In the genomic region with DNA sequence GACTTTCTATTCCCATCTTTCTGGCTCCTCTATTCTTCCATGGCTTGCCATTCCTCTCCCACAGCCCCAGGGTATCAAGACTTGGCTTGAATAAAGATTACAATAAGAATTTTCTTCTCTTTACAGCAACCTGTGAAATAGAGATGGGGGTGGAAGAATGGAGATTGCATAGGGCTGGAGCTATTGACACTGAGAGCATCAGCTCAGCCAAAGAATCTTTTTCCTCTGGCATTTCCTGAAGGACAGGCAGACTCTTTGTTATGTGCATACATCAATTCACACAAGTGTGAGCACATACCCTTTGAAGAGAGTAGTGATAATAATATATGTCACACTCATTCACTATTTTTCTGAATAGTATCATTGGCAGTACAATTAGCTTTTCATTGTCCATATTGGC, we compare ENCODE assay signal across 21 cellular contexts. TPM values are rescaled to one million over a fixed set of nuclear protein-coding genes. Genes with fewer than 3 reads are reported as not detected.
A peak's percentile ranks its signal among the peaks of the same experiment; 100 is the strongest.
DNase-seq lines count a peak whose midpoint lies in the region; ATAC-seq and TF ChIP-seq lines count a peak whose summit lies in the region.
"Had no signal": no experiment of that assay in that cellular context is flagged by ENCODE, and none has a peak within 500 bp of the region (broad histone marks: within the 10 kb centered on the region; RNA-seq: fewer than 3 reads in every experiment).

No MANE protein-coding gene starts in this region.

- H3K36me3 ChIP-seq in mesendoderm (ENCODE audit: control insufficient read depth, insufficient read depth, low read length) (no peaks in the 10 kb centered on the region), mucosa of descending colon (ENCODE audit: low read depth) (no peaks in the 10 kb centered on the region)
- H3K36me3 ChIP-seq: BLaER1 had no signal

- no peaks in the 10 kb centered on the region for H3K9me3 ChIP-seq in mucosa of descending colon
- H3K9me3 ChIP-seq: BLaER1 had no signal

- no peak overlapping the region for H3K9ac ChIP-seq in mesendoderm (ENCODE audit: low read length)
- H3K9ac ChIP-seq: BLaER1, GM23248, KMS-11 had no signal

- H3K36me3 Mint-ChIP-seq in WTC11: no peaks in the 10 kb centered on the region
- H3K36me3 Mint-ChIP-seq: CD14-positive monocyte had no signal

- no peaks in the 10 kb centered on the region for H3K27me3 ChIP-seq in HL-60 (ENCODE audit: insufficient read depth, poor library complexity, severe bottlenecking)
- no peaks in the 10 kb centered on the region for H3K27me3 ChIP-seq in mesendoderm (ENCODE audit: insufficient read depth, low read length, poor library complexity)
- H3K27me3 ChIP-seq: BLaER1 had no signal

- ATAC-seq in WTC11: 0 out of 2 replicates have a peak, but pooled peaks have one; percentile 10
- ATAC-seq in HG03439 (IDR thresholded peaks at IDR 0.05; ENCODE audit: unreplicated experiment): no peak
- ATAC-seq in mucosa of descending colon: no peak
- ATAC-seq: HCT116 had no signal

- H3K27ac ChIP-seq in HL-60 (replicated peaks) (peak overlapping the region; percentile 79), mesendoderm (ENCODE audit: low read depth, low read length) (peak overlapping the region; percentile 46)
- H3K27ac ChIP-seq: BLaER1, GM23248, KMS-11 had no signal

- H3K79me2 ChIP-seq in mesendoderm (ENCODE audit: control insufficient read depth, insufficient read depth, low read length): no peaks in the 10 kb centered on the region

- no peak overlapping the region for H3K23ac ChIP-seq in mesendoderm (ENCODE audit: low read length)

- H3K9me3 Mint-ChIP-seq in WTC11: no peaks in the 10 kb centered on the region
- H3K9me3 Mint-ChIP-seq: HFFc6 had no signal

- H2BK15ac ChIP-seq in mesendoderm (replicated peaks; ENCODE audit: low read depth): no peak overlapping the region

- H3K4me3 Mint-ChIP-seq in WTC11: no peak overlapping the region
- H3K4me3 Mint-ChIP-seq: CD14-positive monocyte; CD4-positive, alpha-beta memory T cell; HFFc6 had no signal

- H3K27me3 Mint-ChIP-seq in WTC11 (ENCODE audit: low read depth): no peaks in the 10 kb centered on the region; the same call in 1 of the 2 replicates

- no peak overlapping the region for H4K8ac ChIP-seq in mesendoderm (ENCODE audit: low read depth, low read length)

- H4K5ac ChIP-seq in mesendoderm (ENCODE audit: low read length): no peak overlapping the region

- H2BK5ac ChIP-seq in mesendoderm (ENCODE audit: low read length): no peak overlapping the region

- no peak overlapping the region for H3K4me3 ChIP-seq in HL-60 (replicated peaks; ENCODE audit: insufficient read depth, low read length)
- H3K4me3 ChIP-seq in mesendoderm (ENCODE audit: low read length): no peak overlapping the region
- no peak overlapping the region for H3K4me3 ChIP-seq in mucosa of descending colon
- H3K4me3 ChIP-seq: BLaER1, GM23248 had no signal

- CTCF ChIA-PET in WTC11 (lab: Charles Lee): interaction anchor here (0.7 to 2.6 kb wide), 4 partner anchors 23 to 95 kb away, joined by 3 to 9 read pairs (median 4); no protein-coding TSS in a partner anchor

- no peaks in the 10 kb centered on the region for H3K79me1 ChIP-seq in mesendoderm (ENCODE audit: low read length)

- H2BK120ac ChIP-seq in mesendoderm (ENCODE audit: low read depth, low read length): no peak overlapping the region

- peaks cover 69% of the 10 kb centered on the region for H3K4me1 Mint-ChIP-seq in WTC11

- no peak overlapping the region for H3K4me2 ChIP-seq in mesendoderm (ENCODE audit: low read length)
- H3K4me2 ChIP-seq: BLaER1, KMS-11 had no signal

- no peak overlapping the region for H2AK5ac ChIP-seq in mesendoderm (ENCODE audit: low read length)

- POLR2A ChIA-PET in WTC11 (lab: Charles Lee): no interaction called here

- H3K18ac ChIP-seq in mesendoderm (ENCODE audit: low read length): no peak overlapping the region

- H3K56ac ChIP-seq in mesendoderm (ENCODE audit: low read length): no peak overlapping the region

- peak overlapping the region; percentile 0; the same call in 1 of the 2 replicates for H3K27ac Mint-ChIP-seq in WTC11
- H3K27ac Mint-ChIP-seq: CD14-positive monocyte; CD4-positive, alpha-beta memory T cell; HFFc6 had no signal

- TF ChIP-seq CTCF in HL-60 (IDR thresholded peaks at IDR 0.05; ENCODE audit: insufficient read depth, low read length) (no peak), WTC11 (IDR thresholded peaks at IDR 0.05) (no peak), mucosa of descending colon (IDR thresholded peaks at IDR 0.05) (no peak)

- peaks cover 5% of the 10 kb centered on the region for H3K4me1 ChIP-seq in mesendoderm (ENCODE audit: control insufficient read depth, low read depth, low read length)
- H3K4me1 ChIP-seq in mucosa of descending colon (ENCODE audit: low read depth): no peaks in the 10 kb centered on the region
- H3K4me1 ChIP-seq: BLaER1 had no signal

- no peak overlapping the region for H3K4ac ChIP-seq in mesendoderm (ENCODE audit: low read depth, low read length)

- no peak for DNase-seq in HL-60 (ENCODE audit: low read depth in 1 of 2, low spot score in 1 of 2)
- no peak for DNase-seq in WTC11 (ENCODE audit: low spot score)
- DNase-seq in mesendoderm: peak; percentile 63
- no peak for DNase-seq in stimulated activated naive CD4-positive, alpha-beta T cell (lab: John Stamatoyannopoulos, UW)
- no peak for DNase-seq in mucosa of descending colon
- DNase-seq: 8988T; CD4-positive, alpha-beta memory T cell; DMS153; DMS79; GDM1; GM23248; H7; HFFc6 had no signal

- intact Hi-C loops in mucosa of descending colon (cut with DNase I, micrococcal nuclease): no loop called here

TF ChIP-seq in WTC11, 78 proteins besides CTCF, POLR2A, EP300 and RAD21:
- TF ChIP-seq USF1 (CRISPR knock-in tag; IDR thresholded peaks at IDR 0.05): no peak
- no peak for TF ChIP-seq GRHL2 (CRISPR knock-in tag; IDR thresholded peaks at IDR 0.05; ENCODE audit: insufficient replicate concordance, severe bottlenecking)
- TF ChIP-seq ZBTB43 (CRISPR knock-in tag; IDR thresholded peaks at IDR 0.05): peak; percentile 72; the same call in 1 of the 2 replicates
- no peak for TF ChIP-seq ZNF263 (CRISPR knock-in tag; IDR thresholded peaks at IDR 0.05; ENCODE audit: low read depth)
- TF ChIP-seq, protein P1, sequence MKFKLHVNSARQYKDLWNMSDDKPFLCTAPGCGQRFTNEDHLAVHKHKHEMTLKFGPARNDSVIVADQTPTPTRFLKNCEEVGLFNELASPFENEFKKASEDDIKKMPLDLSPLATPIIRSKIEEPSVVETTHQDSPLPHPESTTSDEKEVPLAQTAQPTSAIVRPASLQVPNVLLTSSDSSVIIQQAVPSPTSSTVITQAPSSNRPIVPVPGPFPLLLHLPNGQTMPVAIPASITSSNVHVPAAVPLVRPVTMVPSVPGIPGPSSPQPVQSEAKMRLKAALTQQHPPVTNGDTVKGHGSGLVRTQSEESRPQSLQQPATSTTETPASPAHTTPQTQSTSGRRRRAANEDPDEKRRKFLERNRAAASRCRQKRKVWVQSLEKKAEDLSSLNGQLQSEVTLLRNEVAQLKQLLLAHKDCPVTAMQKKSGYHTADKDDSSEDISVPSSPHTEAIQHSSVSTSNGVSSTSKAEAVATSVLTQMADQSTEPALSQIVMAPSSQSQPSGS (CRISPR knock-in tag; IDR thresholded peaks at IDR 0.05; ENCODE audit: borderline replicate concordance, low read depth): no peak
- no peak for TF ChIP-seq IRF2 (CRISPR knock-in tag; IDR thresholded peaks at IDR 0.05; ENCODE audit: borderline replicate concordance, low read depth)

RNA-seq across cellular contexts. Expression of gene RNASE11, which starts 4.7 kb away (rescaled TPM):
- not detected in 3 replicates for total RNA-seq in WTC11 (2021)
- not detected for polyA plus RNA-seq in mesendoderm (2013, experiment 1 of 2)
- polyA plus RNA-seq in mesendoderm (2013, experiment 2 of 2): not detected
- total RNA-seq in mucosa of descending colon: not detected
- total RNA-seq: A673; CD4-positive, alpha-beta memory T cell; GM23248; H7; HFFc6 had no signal
- polyA plus RNA-seq: AG04450; CD14-positive monocyte; CD4-positive, alpha-beta memory T cell; GM23248 had no signal

RNA-seq across cellular contexts. Expression of gene RNASE12, which starts 8.0 kb away (rescaled TPM):
- not detected in 3 replicates for total RNA-seq in WTC11 (2021)
- not detected for polyA plus RNA-seq in mesendoderm (2013, experiment 1 of 2)
- not detected for polyA plus RNA-seq in mesendoderm (2013, experiment 2 of 2)
- not detected for total RNA-seq in mucosa of descending colon
- total RNA-seq: A673; CD4-positive, alpha-beta memory T cell; Daoy; GM23248; H7; HFFc6 had no signal
- polyA plus RNA-seq: AG04450; CD14-positive monocyte; CD4-positive, alpha-beta memory T cell; GM23248 had no signal

RNA-seq across cellular contexts. Expression of gene RNASE9, which starts 22.3 kb away (rescaled TPM):
- total RNA-seq in WTC11 (2021) (0.14 TPM in 1 of 3 replicates, not detected in the others), mucosa of descending colon (not detected)
- 0.04 TPM for polyA plus RNA-seq in mesendoderm (2013, experiment 1 of 2)
- not detected for polyA plus RNA-seq in mesendoderm (2013, experiment 2 of 2)
- total RNA-seq: A673; CD4-positive, alpha-beta memory T cell; Daoy; GM23248; H7; HFFc6 had no signal
- polyA plus RNA-seq: AG04450; CD14-positive monocyte; CD4-positive, alpha-beta memory T cell; GM23248 had no signal

RNA-seq across cellular contexts. Expression of gene OR6S1, which starts 58.3 kb away (rescaled TPM):
- total RNA-seq in WTC11 (2021) (not detected in 3 replicates), mucosa of descending colon (not detected)
- not detected for polyA plus RNA-seq in mesendoderm (2013, experiment 1 of 2)
- not detected for polyA plus RNA-seq in mesendoderm (2013, experiment 2 of 2)
- total RNA-seq: A673; CD4-positive, alpha-beta memory T cell; Daoy; GM23248; H7; HFFc6 had no signal
- polyA plus RNA-seq: AG04450; CD14-positive monocyte; CD4-positive, alpha-beta memory T cell; GM23248 had no signal
